11 cellular contexts compared by ENCODE assay signal in genomic region chr1:180365039-180365438, GRCh38.
A peak's percentile ranks its signal among the peaks of the same experiment; 100 is the strongest.
DNase-seq lines count a peak whose midpoint lies in the region; ATAC-seq and TF ChIP-seq lines count a peak whose summit lies in the region.
"Had no signal": no experiment of that assay in that cellular context is flagged by ENCODE, and none has a peak within 500 bp of the region (broad histone marks: within the 10 kb centered on the region; RNA-seq: fewer than 3 reads in every experiment).

No MANE protein-coding gene starts in this region.

- H3K9me2 ChIP-seq in Karpas-422 (replicated peaks; ENCODE audit: insufficient read depth, low read length), result no peaks in the 10 kb centered on the region

- H3K4me3 ChIP-seq in DND-41 (ENCODE audit: low read depth in 1 of 2, low read length in 2 of 2), result no peak overlapping the region
- no peak overlapping the region for H3K4me3 ChIP-seq in Karpas-422 (ENCODE audit: low read length)
- H3K4me3 ChIP-seq: upper lobe of left lung had no signal

- TF ChIP-seq CTCF in DND-41 (IDR thresholded peaks at IDR 0.05; ENCODE audit: borderline replicate concordance, extremely low read depth, low read length, poor library complexity, severe bottlenecking), result peak; percentile 28

- no peak overlapping the region for H2AFZ ChIP-seq in DND-41 (ENCODE audit: low read depth, low read length)
- no peak overlapping the region for H2AFZ ChIP-seq in Karpas-422 (ENCODE audit: low read length)

- H3K79me2 ChIP-seq in DND-41 (ENCODE audit: insufficient read depth, low read length) (peaks cover 5% of the 10 kb centered on the region; the same call in 1 of the 2 replicates), Karpas-422 (ENCODE audit: low read length) (peaks cover 47% of the 10 kb centered on the region)

- no peaks in the 10 kb centered on the region for H3K36me3 ChIP-seq in DND-41 (ENCODE audit: insufficient read depth, low read length)
- 0 out of 2 replicates have a peak, but pooled peaks cover 4% of the 10 kb centered on the region for H3K36me3 ChIP-seq in Karpas-422 (ENCODE audit: insufficient read depth, low read length)
- H3K36me3 ChIP-seq: upper lobe of left lung had no signal

- H3K9me3 ChIP-seq in DND-41 (ENCODE audit: insufficient read depth, low read length, severe bottlenecking), result no peaks in the 10 kb centered on the region
- no peaks in the 10 kb centered on the region for H3K9me3 ChIP-seq in Karpas-422 (ENCODE audit: low read length)
- H3K9me3 ChIP-seq: upper lobe of left lung had no signal

- H3K4me2 ChIP-seq in DND-41 (ENCODE audit: insufficient read depth, low read length) (no peak overlapping the region), Karpas-422 (ENCODE audit: low read depth, low read length, poor library complexity, severe bottlenecking) (no peak overlapping the region)

- H3K27me3 ChIP-seq in DND-41 (ENCODE audit: insufficient read depth, low read length, poor library complexity) (no peaks in the 10 kb centered on the region), Karpas-422 (ENCODE audit: low read length) (no peaks in the 10 kb centered on the region)
- H3K27me3 ChIP-seq: upper lobe of left lung had no signal

- in situ Hi-C loops in SK-MEL-5 (cut with HindIII; ENCODE audit: low pct_unique_long_range_greater_than_20kb, low sequenced_read_pairs), result no loop called here

- no peak overlapping the region for H3K9ac ChIP-seq in DND-41 (ENCODE audit: low read depth, low read length)
- H3K9ac ChIP-seq in Karpas-422 (ENCODE audit: low read length), result no peak overlapping the region

- no peak for DNase-seq in DND-41
- DNase-seq in Karpas-422, result peak; percentile 77
- peak; percentile 55 for DNase-seq in SK-MEL-5 (ENCODE audit: low read depth, low spot score)
- DNase-seq in left lobe of liver (ENCODE audit: low spot score), result no peak
- DNase-seq in NCI-H2081 treated with DMSO at 0.1 percent for 48 hours (lab: John Stamatoyannopoulos, UW), result no peak
- DNase-seq in activated naive CD4-positive, alpha-beta T cell treated with Interleukin-2 at 50 U/mL for 16 hours, result no peak
- no peak for DNase-seq in middle frontal gyrus (ENCODE audit: extremely low spot score, low spot score)
- no peak for DNase-seq in 8988T
- DNase-seq: activated CD4-positive, alpha-beta T cell treated with anti-CD3 and anti-CD28 coated beads for 36 hours; effector memory CD8-positive, alpha-beta T cell; upper lobe of left lung had no signal

- H3K4me1 ChIP-seq in DND-41 (ENCODE audit: insufficient read depth, low read length), result no peaks in the 10 kb centered on the region
- H3K4me1 ChIP-seq in Karpas-422 (ENCODE audit: low read length), result peaks cover 36% of the 10 kb centered on the region
- H3K4me1 ChIP-seq: upper lobe of left lung had no signal

- H3K27ac ChIP-seq in DND-41 (ENCODE audit: low read length), result no peak overlapping the region
- no peak overlapping the region for H3K27ac ChIP-seq in Karpas-422 (ENCODE audit: low read length)
- H3K27ac ChIP-seq: upper lobe of left lung had no signal

- ATAC-seq in DND-41 (ENCODE audit: insufficient read depth, low read depth) (no peak), left lobe of liver (peak; percentile 34)
- ATAC-seq: activated CD4-positive, alpha-beta T cell treated with anti-CD3 and anti-CD28 coated beads for 36 hours; effector memory CD8-positive, alpha-beta T cell had no signal

- H4K20me1 ChIP-seq in DND-41 (ENCODE audit: insufficient read depth, low read length), result no peaks in the 10 kb centered on the region; the same call in 1 of the 2 replicates
- no peaks in the 10 kb centered on the region for H4K20me1 ChIP-seq in Karpas-422 (ENCODE audit: insufficient read depth, low read depth, low read length)

Comparison
In these comparisons a context has a peak if more than half of its experiments do, and no peak if none do; other contexts are left out.
1. DNase-seq: peak in Karpas-422 (single experiment) and SK-MEL-5 (single experiment); none in DND-41 (single experiment), left lobe of liver (single experiment), NCI-H2081 treated with DMSO at 0.1 percent for 48 hours (single experiment), activated naive CD4-positive, alpha-beta T cell treated with Interleukin-2 at 50 U/mL for 16 hours (single experiment), middle frontal gyrus (single experiment) and 8988T (single experiment).